Comparison of ENCODE assay signal across 8 cellular contexts in the genomic region with DNA sequence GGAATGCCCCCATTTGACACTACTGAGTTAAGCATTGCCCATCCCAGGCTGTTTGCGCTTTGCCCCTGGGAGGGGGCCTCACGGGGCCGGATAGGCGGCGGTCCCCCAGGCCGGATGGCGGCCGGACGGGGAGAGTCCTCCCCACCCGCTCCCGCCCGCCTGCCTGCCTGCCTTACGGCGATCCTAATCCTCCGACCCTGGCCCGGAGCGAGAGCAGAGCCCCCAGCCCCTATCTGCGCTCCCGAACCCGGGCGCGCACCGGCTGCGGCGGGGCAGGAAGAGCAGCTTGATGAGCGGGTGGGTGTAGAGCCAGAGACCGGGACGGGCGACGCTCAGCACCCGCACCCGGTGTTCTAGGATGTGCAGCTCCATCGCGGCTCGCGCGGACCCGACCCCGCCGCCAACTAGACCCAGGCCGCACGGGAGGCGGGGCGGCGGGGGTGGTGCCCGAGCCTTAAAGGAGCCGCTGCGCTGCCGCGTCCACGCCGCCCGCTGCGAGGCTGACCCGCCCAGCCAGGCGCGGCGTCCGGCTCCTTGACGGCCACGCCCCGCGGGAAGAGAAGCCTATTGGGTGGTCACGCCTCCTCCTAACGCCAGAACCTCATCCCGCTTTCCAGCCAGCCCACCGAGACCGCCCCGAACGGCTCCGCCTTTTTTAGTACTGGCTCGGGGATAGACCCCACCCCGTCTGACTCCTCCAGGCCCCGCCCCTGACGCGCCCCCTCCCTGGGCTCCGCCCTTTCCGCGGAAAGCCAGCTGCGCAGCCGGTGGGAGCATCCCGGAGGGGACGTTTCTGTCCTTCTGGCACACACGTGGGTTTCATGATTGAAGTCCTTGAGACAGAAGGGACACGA. TPM values are rescaled to one million over a fixed set of nuclear protein-coding genes. Genes with fewer than 3 reads are reported as not detected.
DNase-seq lines count a peak whose midpoint lies in the region; ATAC-seq and TF ChIP-seq lines count a peak whose summit lies in the region.

A gene (minus strand): TSS at position 380 of the 854 bp plus-strand sequence. CDS start 8 bp downstream, at position 372.

- H3K36me3 Mint-ChIP-seq in nephron progenitor cell (ENCODE audit: low read depth), result no peaks in the 10 kb centered on the region
- H3K36me3 Mint-ChIP-seq in stimulated activated naive CD8-positive, alpha-beta T cell treated with anti-CD3 and anti-CD28 coated beads, Interleukin-15, Interleukin-2, amounts not matched to agents 100 ng/mL and 50 ng/mL, for 24 hours (ENCODE audit: low read depth), result peaks cover 9% of the 10 kb centered on the region

- peaks cover 9% of the 10 kb centered on the region for H3K79me2 ChIP-seq in Loucy (ENCODE audit: insufficient read depth, low read length)

- peak within 1 kb of the TSS; percentile 79 for H3K27ac ChIP-seq in RWPE2 (ENCODE audit: poor library complexity, severe bottlenecking)

- peak within 1 kb of the TSS; percentile 73 for H3K27ac Mint-ChIP-seq in nephron progenitor cell
- H3K27ac Mint-ChIP-seq in stimulated activated naive CD8-positive, alpha-beta T cell treated with anti-CD3 and anti-CD28 coated beads, Interleukin-15, Interleukin-2, amounts not matched to agents 100 ng/mL and 50 ng/mL, for 24 hours, result peak within 1 kb of the TSS; percentile 28

- DNase-seq in Daoy (ENCODE audit: low read depth) (peak; percentile 99), GOT3 (lab: John Stamatoyannopoulos, UW) (peak; percentile 92), RWPE2 (ENCODE audit: low spot score) (peak; percentile 99), fibroblast of the conjunctiva (ENCODE audit: low read depth) (peak; percentile 98), nephron progenitor cell (peak; percentile 98)
- peak; percentile 96 for DNase-seq in activated effector memory CD4-positive, alpha-beta T cell treated with anti-CD3 and anti-CD28 coated beads, Interleukin-2, amount 50 U/mL, for 16 hours

- H3K4me2 ChIP-seq in Loucy (ENCODE audit: low read depth, low read length, poor library complexity, severe bottlenecking), result peak within 1 kb of the TSS; percentile 93

- no peaks in the 10 kb centered on the region for H3K9me2 ChIP-seq in Loucy (replicated peaks; ENCODE audit: low read depth, low read length)

- H3K9me3 Mint-ChIP-seq in nephron progenitor cell, result no peaks in the 10 kb centered on the region
- H3K9me3 Mint-ChIP-seq in stimulated activated naive CD8-positive, alpha-beta T cell treated with anti-CD3 and anti-CD28 coated beads, Interleukin-15, Interleukin-2, amounts not matched to agents 100 ng/mL and 50 ng/mL, for 24 hours, result no peaks in the 10 kb centered on the region

- peak; percentile 72 for ATAC-seq in RWPE2 (ENCODE audit: low read depth)

- no peak within 1 kb of the TSS; the same call in 1 of the 2 replicates for H2AFZ ChIP-seq in Loucy (ENCODE audit: low read length)

- H3K27me3 ChIP-seq in Loucy (ENCODE audit: insufficient read depth, low read length, poor library complexity, severe bottlenecking) (no peaks in the 10 kb centered on the region), RWPE2 (ENCODE audit: insufficient read depth, poor library complexity, severe bottlenecking) (no peaks in the 10 kb centered on the region)

- H4K20me1 ChIP-seq in Loucy (ENCODE audit: insufficient read depth, low read length, poor library complexity, severe bottlenecking), result no peaks in the 10 kb centered on the region

- H3K4me3 Mint-ChIP-seq in nephron progenitor cell, result peak within 1 kb of the TSS; percentile 85
- H3K4me3 Mint-ChIP-seq in stimulated activated naive CD8-positive, alpha-beta T cell treated with anti-CD3 and anti-CD28 coated beads, Interleukin-15, Interleukin-2, amounts not matched to agents 100 ng/mL and 50 ng/mL, for 24 hours, result peak within 1 kb of the TSS; percentile 76

- H3K9me3 ChIP-seq in Loucy (ENCODE audit: insufficient read depth, low read depth, low read length), result no peaks in the 10 kb centered on the region
- H3K9me3 ChIP-seq in RWPE2 (ENCODE audit: severe bottlenecking), result no peaks in the 10 kb centered on the region

- H3K4me1 ChIP-seq in Loucy (ENCODE audit: insufficient read depth, low read length, poor library complexity, severe bottlenecking) (peaks cover 32% of the 10 kb centered on the region), RWPE2 (ENCODE audit: insufficient read depth, poor library complexity, severe bottlenecking) (peaks cover 22% of the 10 kb centered on the region)

- no peak for TF ChIP-seq CTCF in Loucy (conservative IDR thresholded peaks at IDR 0.05; ENCODE audit: low read length)
- no peak for TF ChIP-seq CTCF in RWPE2 (IDR thresholded peaks at IDR 0.05; ENCODE audit: poor library complexity, severe bottlenecking)
- no peak for TF ChIP-seq CTCF in nephron progenitor cell (IDR thresholded peaks at IDR 0.05)

- H3K36me3 ChIP-seq in Loucy (ENCODE audit: insufficient read depth, low read length), result peaks cover 34% of the 10 kb centered on the region; the same call in 1 of the 2 replicates
- H3K36me3 ChIP-seq in RWPE2 (ENCODE audit: low read depth), result peaks cover 4% of the 10 kb centered on the region; the same call in 1 of the 2 replicates

- peaks cover 35% of the 10 kb centered on the region for H3K4me1 Mint-ChIP-seq in nephron progenitor cell
- H3K4me1 Mint-ChIP-seq in stimulated activated naive CD8-positive, alpha-beta T cell treated with anti-CD3 and anti-CD28 coated beads, Interleukin-15, Interleukin-2, amounts not matched to agents 100 ng/mL and 50 ng/mL, for 24 hours (ENCODE audit: low read depth), result peaks cover 13% of the 10 kb centered on the region

- H3K4me3 ChIP-seq in Loucy (ENCODE audit: low read length, poor library complexity, severe bottlenecking) (peak within 1 kb of the TSS; percentile 89), RWPE2 (ENCODE audit: severe bottlenecking) (peak within 1 kb of the TSS; percentile 47)

- H3K9ac ChIP-seq in Loucy (ENCODE audit: low read depth, low read length, poor library complexity, severe bottlenecking), result peak within 1 kb of the TSS; percentile 74

- H3K27me3 Mint-ChIP-seq in nephron progenitor cell (ENCODE audit: low read depth, poor library complexity), result no peaks in the 10 kb centered on the region
- no peaks in the 10 kb centered on the region for H3K27me3 Mint-ChIP-seq in stimulated activated naive CD8-positive, alpha-beta T cell treated with anti-CD3 and anti-CD28 coated beads, Interleukin-15, Interleukin-2, amounts not matched to agents 100 ng/mL and 50 ng/mL, for 24 hours

- H3F3A ChIP-seq in Loucy (ENCODE audit: low read depth), result 0 out of 2 replicates have a peak, but pooled peaks cover 8% of the 10 kb centered on the region

RNA-seq across cellular contexts. Expression of the gene that starts here (rescaled TPM):
- 5.9 and 10.3 TPM in 2 replicates for total RNA-seq in Daoy (2014; rRNA removed; shearing (Covaris generic))

Comparison
In these comparisons a context has a peak if more than half of its experiments do, and no peak if none do; other contexts are left out.
1. Peak in every context shown above with its lines: DNase-seq, ATAC-seq, H3K4me3 ChIP-seq and H3K27ac ChIP-seq.